In genomic region chr7:107563761-107564552, GRCh38 we compare ENCODE assay signal across 1 cellular context.
TF ChIP-seq lines count a peak whose summit lies in the region.

COG5 (minus strand) TSS chr7:107563920; CDS start chr7:107563896, 24 bp downstream.
DUS4L (plus strand) TSS chr7:107563971; CDS start chr7:107567071, 3,100 bp downstream.

TF ChIP-seq in HepG2, 621 proteins besides CTCF, POLR2A, EP300 and RAD21 (continued from another document and continues in another):
- 0 out of 2 replicates have a peak, but pooled peaks have one; percentile 5 for TF ChIP-seq ZBTB39 (CRISPR knock-in tag; IDR thresholded peaks at IDR 0.05)
- TF ChIP-seq RBM22 (optimal IDR thresholded peaks at IDR 0.05; ENCODE audit: low read length) = no peak
- no peak for TF ChIP-seq EHMT2 (IDR thresholded peaks at IDR 0.05; ENCODE audit: borderline replicate concordance, low read depth, low read length)
- no peak for TF ChIP-seq MAZ (IDR thresholded peaks at IDR 0.05; ENCODE audit: borderline replicate concordance, low read depth, low read length)
- peak; percentile 32; the same call in 1 of the 2 replicates for TF ChIP-seq MAZ (CRISPR knock-in tag; IDR thresholded peaks at IDR 0.05; ENCODE audit: low read depth)
- peak; percentile 67; the same call in 1 of the 2 replicates for TF ChIP-seq MED13 (CRISPR knock-in tag; IDR thresholded peaks at IDR 0.05)
- no peak for TF ChIP-seq ZNF251 (CRISPR knock-in tag; IDR thresholded peaks at IDR 0.05)
- no peak for TF ChIP-seq SSRP1 (CRISPR knock-in tag; IDR thresholded peaks at IDR 0.05)
- peak; percentile 61; the same call in 1 of the 2 replicates for TF ChIP-seq FOXK1 (CRISPR knock-in tag; IDR thresholded peaks at IDR 0.05; ENCODE audit: borderline replicate concordance, low read depth)
- TF ChIP-seq CENPBD1 (CRISPR knock-in tag; IDR thresholded peaks at IDR 0.05; ENCODE audit: borderline replicate concordance, low read depth) = no peak
- TF ChIP-seq ZNF569 (CRISPR knock-in tag; IDR thresholded peaks at IDR 0.05; ENCODE audit: borderline replicate concordance) = no peak
- TF ChIP-seq POGK (CRISPR knock-in tag; conservative IDR thresholded peaks at IDR 0.05) = peak; percentile 77
- TF ChIP-seq CHD2 (IDR thresholded peaks at IDR 0.05; ENCODE audit: low read depth, low read length) = no peak
- no peak for TF ChIP-seq PREB (CRISPR knock-in tag; IDR thresholded peaks at IDR 0.05)
- TF ChIP-seq ZNF335 (CRISPR knock-in tag; IDR thresholded peaks at IDR 0.05) = no peak; the same call in 1 of the 2 replicates
- TF ChIP-seq MXI1 (IDR thresholded peaks at IDR 0.05; ENCODE audit: borderline replicate concordance, low read depth, low read length) = peak; percentile 82; the same call in 1 of the 3 replicates
- TF ChIP-seq ZNF296 (CRISPR knock-in tag; conservative IDR thresholded peaks at IDR 0.05) = no peak
- TF ChIP-seq ZBTB34 (CRISPR knock-in tag; IDR thresholded peaks at IDR 0.05) = no peak; the same call in 1 of the 2 replicates
- TF ChIP-seq SRF (IDR thresholded peaks at IDR 0.05; ENCODE audit: low read depth, low read length) = no peak
- TF ChIP-seq HOXA3 (CRISPR knock-in tag; IDR thresholded peaks at IDR 0.05) = peak; percentile 96
- TF ChIP-seq IKZF5 (CRISPR knock-in tag; IDR thresholded peaks at IDR 0.05) = peak; percentile 89
- peak; percentile 83 for TF ChIP-seq GFI1 (CRISPR knock-in tag; IDR thresholded peaks at IDR 0.05; ENCODE audit: borderline replicate concordance)
- TF ChIP-seq HNF1A (IDR thresholded peaks at IDR 0.05; ENCODE audit: low read depth) = no peak
- peak; percentile 46; the same call in 1 of the 2 replicates for TF ChIP-seq HNF1A (CRISPR knock-in tag; IDR thresholded peaks at IDR 0.05; ENCODE audit: borderline replicate concordance)
- TF ChIP-seq ZNF841 (CRISPR knock-in tag; IDR thresholded peaks at IDR 0.05; ENCODE audit: borderline replicate concordance) = no peak
- no peak for TF ChIP-seq ZMYM2 (CRISPR knock-in tag; IDR thresholded peaks at IDR 0.05)
- TF ChIP-seq TCF7 (IDR thresholded peaks at IDR 0.05; ENCODE audit: low read depth) = no peak
- TF ChIP-seq PTBP1 (IDR thresholded peaks at IDR 0.05; ENCODE audit: low read depth, low read length, poor library complexity, severe bottlenecking) = no peak
- peak; percentile 87 for TF ChIP-seq ERF (CRISPR knock-in tag; IDR thresholded peaks at IDR 0.05)
- TF ChIP-seq PHF5A (CRISPR knock-in tag; IDR thresholded peaks at IDR 0.05; ENCODE audit: low read depth, unreplicated experiment) = peak; percentile 37
- peak; percentile 49; the same call in 1 of the 2 replicates for TF ChIP-seq ZNF816 (CRISPR knock-in tag; IDR thresholded peaks at IDR 0.05; ENCODE audit: borderline replicate concordance)
- TF ChIP-seq ZNF484 (CRISPR knock-in tag; IDR thresholded peaks at IDR 0.05; ENCODE audit: borderline replicate concordance, low read depth) = no peak
- TF ChIP-seq JUND (CRISPR knock-in tag; IDR thresholded peaks at IDR 0.05) = peak; percentile 39; the same call in 1 of the 2 replicates
- TF ChIP-seq ZNF512 (CRISPR knock-in tag; IDR thresholded peaks at IDR 0.05) = no peak
- no peak for TF ChIP-seq ZNF431 (CRISPR knock-in tag; IDR thresholded peaks at IDR 0.05; ENCODE audit: borderline replicate concordance, low read depth)
- peak; percentile 75 for TF ChIP-seq ZNF770 (CRISPR knock-in tag; IDR thresholded peaks at IDR 0.05)
- TF ChIP-seq ARID5B (CRISPR knock-in tag; IDR thresholded peaks at IDR 0.05) = peak; percentile 47; the same call in 1 of the 2 replicates
